ENCODE assay signal across 8 cellular contexts in genomic region chr13:48411281-48412099, GRCh38. TPM values are rescaled to one million over a fixed set of nuclear protein-coding genes. Genes with fewer than 3 reads are reported as not detected.
DNase-seq lines count a peak whose midpoint lies in the region; ATAC-seq, FAIRE-seq and TF ChIP-seq lines count a peak whose summit lies in the region.

No MANE protein-coding gene starts in this region.

- H3K9me3 ChIP-seq in iPS DF 6.9 (ENCODE audit: control insufficient read depth, insufficient read depth, low read length), result no peaks in the 10 kb centered on the region

- WGBS in iPS DF 6.9 (ENCODE audit: insufficient coverage, insufficient read length), result no CpG with 5 or more reads among the region's 7 CpGs

- no peak for ATAC-seq in HG03342 (IDR thresholded peaks at IDR 0.05; ENCODE audit: unreplicated experiment)

- no peaks in the 10 kb centered on the region for H3K36me3 ChIP-seq in iPS DF 6.9 (ENCODE audit: control insufficient read depth, insufficient read depth, low read length)

- H3K27ac ChIP-seq in HL-60 (replicated peaks) (peak overlapping the region; percentile 31), iPS DF 6.9 (ENCODE audit: low read length) (no peak overlapping the region), skin epidermis (peak overlapping the region; percentile 26 to 95 (median 82))

- H3K4me3 ChIP-seq in HL-60 (replicated peaks; ENCODE audit: insufficient read depth, low read length) (peak overlapping the region; percentile 33), iPS DF 6.9 (ENCODE audit: low read length) (peak overlapping the region; percentile 26; the same call in 1 of the 2 replicates), skin epidermis (peak overlapping the region; percentile 39 to 52 (median 44))

- no peaks in the 10 kb centered on the region for H3K4me1 ChIP-seq in iPS DF 6.9 (ENCODE audit: control insufficient read depth, insufficient read depth, low read length)

- FAIRE-seq in frontal cortex (lab: Jason Lieb, UNC), result no peak

- DNase-seq in HL-60 (ENCODE audit: low read depth in 1 of 2, low spot score in 1 of 2) (no peak), iPS DF 6.9 (ENCODE audit: low read depth, low spot score) (no peak), frontal cortex (ENCODE audit: low spot score in 2 of 2) (no peak), LoVo (ENCODE audit: low spot score) (no peak), DMS153 treated with DMSO at 0.1 percent for 48 hours (lab: John Stamatoyannopoulos, UW; ENCODE audit: unreplicated experiment) (no peak)
- DNase-seq in activated naive CD4-positive, alpha-beta T cell treated with anti-CD3 and anti-CD28 coated beads, Interleukin-2, amount 50 U/mL, for 16 hours, result peak; percentile 20

- H3K27me3 ChIP-seq in HL-60 (ENCODE audit: insufficient read depth, poor library complexity, severe bottlenecking), result no peaks in the 10 kb centered on the region
- H3K27me3 ChIP-seq in iPS DF 6.9 (ENCODE audit: control insufficient read depth, insufficient read depth, low read length), result no peaks in the 10 kb centered on the region

- no peak for TF ChIP-seq CTCF in HL-60 (IDR thresholded peaks at IDR 0.05; ENCODE audit: insufficient read depth, low read length)

RNA-seq across cellular contexts. Expression of gene LPAR6, which starts 1.4 kb away (rescaled TPM):
- 7.3 TPM for total RNA-seq in frontal cortex
